ENCODE assay signal across 19 cellular contexts in genomic region chr10:36380538-36380937, GRCh38.
"Had no signal": no experiment of that assay in that cellular context is flagged by ENCODE, and none has a peak within 500 bp of the region (broad histone marks: within the 10 kb centered on the region; RNA-seq: fewer than 3 reads in every experiment).

No MANE protein-coding gene starts in this region.

- H3K36me3 ChIP-seq: SJCRH30 had no signal

- DNase-seq: Kasumi-1; MM.1S; NCI-H1092 treated with DMSO at 0.1 percent for 48 hours; NCI-H1436; NCI-H187; NCI-H2029; NCI-H2081 treated with DMSO at 0.1 percent for 48 hours; NCI-H2171; NCI-H226; NCI-H524; NCI-H526 treated with DMSO at 0.1 percent for 48 hours; NCI-H748 treated with DMSO at 0.1 percent for 48 hours; NK-92 treated with Interleukin-12 subunit alpha and Interleukin-12 subunit beta, amount 100 ng/mL, for 24 hours; PC-3; SHP77 treated with DMSO at 0.1 percent for 48 hours; SJCRH30 had no signal

- H3K4me1 ChIP-seq: SJCRH30 had no signal

- H3K4me3 ChIP-seq: K562, SJCRH30 had no signal

- ATAC-seq: K562, Panc1, PC-3, Right ventricle myocardium inferior had no signal

- H3K27me3 ChIP-seq: SJCRH30 had no signal

- H3K9me3 ChIP-seq: SJCRH30 had no signal
